ENCODE assay signal across 1 cellular context in genomic region chr2:15636972-15637785, GRCh38.
TF ChIP-seq lines count a peak whose summit lies in the region.

No MANE protein-coding gene starts in this region.

TF ChIP-seq in K562, 482 proteins besides CTCF, POLR2A, EP300 and RAD21 (continued from another document):
- TF ChIP-seq ARID2 (IDR thresholded peaks at IDR 0.05), result peak; percentile 68
- TF ChIP-seq MAZ (CRISPR knock-in tag; conservative IDR thresholded peaks at IDR 0.05 in 1 of 2, IDR thresholded peaks at IDR 0.05 in 1 of 2), result peak in 1 of 2 experiments; percentile 55; a peak in 1 of 4 replicates
- no peak for TF ChIP-seq FOXA3 (CRISPR knock-in tag; conservative IDR thresholded peaks at IDR 0.05 in 1 of 2, IDR thresholded peaks at IDR 0.05 in 1 of 2)
- TF ChIP-seq DPF2 (IDR thresholded peaks at IDR 0.05), result no peak
- TF ChIP-seq CC2D1A (IDR thresholded peaks at IDR 0.05), result 0 out of 2 replicates have a peak, but pooled peaks have one; percentile 37
- TF ChIP-seq XRCC5 (IDR thresholded peaks at IDR 0.05; ENCODE audit: low read depth, low read length), result 0 out of 2 replicates have a peak, but pooled peaks have one; percentile 66
- peak; percentile 80 for TF ChIP-seq SMC3 (conservative IDR thresholded peaks at IDR 0.05; ENCODE audit: insufficient read depth, low read depth, low read length)
- TF ChIP-seq ATF7 (IDR thresholded peaks at IDR 0.05), result peak; percentile 22; the same call in 1 of the 2 replicates
- TF ChIP-seq THRA (IDR thresholded peaks at IDR 0.05), result peak; percentile 63; the same call in 1 of the 2 replicates
- no peak for TF ChIP-seq TRIM28 (IDR thresholded peaks at IDR 0.05)
- TF ChIP-seq ZBTB5 (IDR thresholded peaks at IDR 0.05), result no peak
- TF ChIP-seq DEAF1 (CRISPR knock-in tag; IDR thresholded peaks at IDR 0.05), result peak; percentile 89
- no peak for TF ChIP-seq HMG20B (CRISPR knock-in tag; IDR thresholded peaks at IDR 0.05)
- TF ChIP-seq HDAC8 (tag; IDR thresholded peaks at IDR 0.05), result no peak
